Comparison of ENCODE assay signal across 20 cellular contexts in genomic region chr15:88693191-88693590, GRCh38. TPM values are rescaled to one million over a fixed set of nuclear protein-coding genes. Genes with fewer than 3 reads are reported as not detected.
"Had no signal": no experiment of that assay in that cellular context is flagged by ENCODE, and none has a peak within 500 bp of the region (broad histone marks: within the 10 kb centered on the region; RNA-seq: fewer than 3 reads in every experiment).

No MANE protein-coding gene starts in this region.

- H3K36me3 Mint-ChIP-seq: immature natural killer cell, mesothelial cell of epicardium had no signal

- DNase-seq: colonic mucosa; dermis blood vessel endothelial cell; dorsolateral prefrontal cortex; effector CD4-positive, alpha-beta T cell; effector memory CD4-positive, alpha-beta T cell; foreskin keratinocyte; heart left ventricle; hypothalamus; immature natural killer cell; left cardiac atrium; left lung; left ventricle myocardium superior; lower lobe of right lung; mesenchymal stem cell; mucosa of descending colon had no signal

- H3K9me3 Mint-ChIP-seq: immature natural killer cell had no signal

- H3K4me3 Mint-ChIP-seq: immature natural killer cell, mesothelial cell of epicardium had no signal

- H3K36me3 ChIP-seq: colonic mucosa, esophagus muscularis mucosa, gastroesophageal sphincter, heart left ventricle, left lung, lower lobe of right lung had no signal

- H3K79me2 ChIP-seq: hepatocyte had no signal

- H3K9me3 ChIP-seq: colonic mucosa, esophagus muscularis mucosa, gastroesophageal sphincter, heart left ventricle, left lung, lower lobe of right lung, mucosa of descending colon had no signal

- H3K27ac Mint-ChIP-seq: immature natural killer cell, mesothelial cell of epicardium had no signal

- H3K27ac ChIP-seq: colonic mucosa, dorsolateral prefrontal cortex, esophagus muscularis mucosa, foreskin keratinocyte, gastroesophageal sphincter, heart left ventricle, hepatocyte, left lung, lower lobe of right lung had no signal

- H3K4me1 Mint-ChIP-seq: immature natural killer cell, mesothelial cell of epicardium had no signal

- H3K4me2 ChIP-seq: hepatocyte had no signal

- H3K27me3 ChIP-seq: colonic mucosa, dorsolateral prefrontal cortex had no signal

- H2AFZ ChIP-seq: hepatocyte had no signal

- H3K4me1 ChIP-seq: colonic mucosa, esophagus muscularis mucosa, foreskin keratinocyte, gastroesophageal sphincter, heart left ventricle, left lung, lower lobe of right lung had no signal

- ATAC-seq: foreskin keratinocyte, gastroesophageal sphincter, heart left ventricle, left cardiac atrium, left lung, left ventricle myocardium superior, lower lobe of right lung, mucosa of descending colon had no signal

- H3K4me3 ChIP-seq: colonic mucosa, dorsolateral prefrontal cortex, esophagus muscularis mucosa, gastroesophageal sphincter, heart left ventricle, hepatocyte, left lung, lower lobe of right lung, mucosa of descending colon had no signal

RNA-seq across cellular contexts. Expression of gene ISG20, which starts 54.4 kb away (rescaled TPM):
- total RNA-seq: frontal cortex had no signal
